13 cellular contexts compared by ENCODE assay signal in genomic region chr12:31585895-31586294, GRCh38.
"Had no signal": no experiment of that assay in that cellular context is flagged by ENCODE, and none has a peak within 500 bp of the region (broad histone marks: within the 10 kb centered on the region; RNA-seq: fewer than 3 reads in every experiment).

No MANE protein-coding gene starts in this region.

- H3K27me3 ChIP-seq: colonic mucosa, pancreas, tibial nerve had no signal

- DNase-seq: activated CD4-positive, alpha-beta memory T cell treated with anti-CD3 and anti-CD28 coated beads, Interleukin-2, amount 10 ng/mL, durations not matched to agents 7 days and 5 days; activated CD4-positive, alpha-beta T cell treated with anti-CD3 and anti-CD28 coated beads for 36 hours; activated CD8-positive, alpha-beta memory T cell treated with anti-CD3 and anti-CD28 coated beads, Interleukin-2, amount 50 U/mL, for 4 hours; aorta; colonic mucosa; esophagus squamous epithelium; left colon; pancreas had no signal

- H3K9me3 Mint-ChIP-seq: activated CD4-positive, alpha-beta memory T cell treated with anti-CD3 and anti-CD28 coated beads, Interleukin-2, amount 10 ng/mL, durations not matched to agents 7 days and 5 days; neural crest cell; stimulated activated effector memory CD8-positive, alpha-beta T cell treated with anti-CD3 and anti-CD28 coated beads, Interleukin-12 subunit alpha, Interleukin-12 subunit beta, amount 100 ng/mL, for 72 hours had no signal

- FAIRE-seq: pancreas had no signal

- H3K4me3 ChIP-seq: colonic mucosa, esophagus squamous epithelium, lung, pancreas, tibial nerve had no signal

- H3K27ac ChIP-seq: colonic mucosa, esophagus squamous epithelium, pancreas, tibial nerve, VCaP had no signal

- H3K4me3 Mint-ChIP-seq: activated CD4-positive, alpha-beta memory T cell treated with anti-CD3 and anti-CD28 coated beads, Interleukin-2, amount 10 ng/mL, durations not matched to agents 7 days and 5 days; activated CD4-positive, alpha-beta T cell treated with anti-CD3 and anti-CD28 coated beads for 36 hours; stimulated activated effector memory CD8-positive, alpha-beta T cell treated with anti-CD3 and anti-CD28 coated beads, Interleukin-12 subunit alpha, Interleukin-12 subunit beta, amount 100 ng/mL, for 72 hours had no signal

- H3K36me3 Mint-ChIP-seq: stimulated activated effector memory CD8-positive, alpha-beta T cell treated with anti-CD3 and anti-CD28 coated beads, Interleukin-12 subunit alpha, Interleukin-12 subunit beta, amount 100 ng/mL, for 72 hours had no signal

- H3K9me3 ChIP-seq: colonic mucosa, esophagus squamous epithelium, pancreas, tibial nerve had no signal

- H3K36me3 ChIP-seq: colonic mucosa, esophagus squamous epithelium, pancreas, tibial nerve had no signal

- H3K4me1 ChIP-seq: colonic mucosa had no signal

- H3K27ac Mint-ChIP-seq: activated CD4-positive, alpha-beta memory T cell treated with anti-CD3 and anti-CD28 coated beads, Interleukin-2, amount 10 ng/mL, durations not matched to agents 7 days and 5 days; activated CD4-positive, alpha-beta T cell treated with anti-CD3 and anti-CD28 coated beads for 36 hours; stimulated activated effector memory CD8-positive, alpha-beta T cell treated with anti-CD3 and anti-CD28 coated beads, Interleukin-12 subunit alpha, Interleukin-12 subunit beta, amount 100 ng/mL, for 72 hours had no signal

- ATAC-seq: activated CD4-positive, alpha-beta T cell treated with anti-CD3 and anti-CD28 coated beads for 36 hours; left colon; pancreas; stimulated activated effector memory CD8-positive, alpha-beta T cell treated with anti-CD3 and anti-CD28 coated beads, Interleukin-12 subunit alpha, Interleukin-12 subunit beta, amount 100 ng/mL, for 72 hours had no signal
